ENCODE assay signal across 12 cellular contexts in the genomic region with DNA sequence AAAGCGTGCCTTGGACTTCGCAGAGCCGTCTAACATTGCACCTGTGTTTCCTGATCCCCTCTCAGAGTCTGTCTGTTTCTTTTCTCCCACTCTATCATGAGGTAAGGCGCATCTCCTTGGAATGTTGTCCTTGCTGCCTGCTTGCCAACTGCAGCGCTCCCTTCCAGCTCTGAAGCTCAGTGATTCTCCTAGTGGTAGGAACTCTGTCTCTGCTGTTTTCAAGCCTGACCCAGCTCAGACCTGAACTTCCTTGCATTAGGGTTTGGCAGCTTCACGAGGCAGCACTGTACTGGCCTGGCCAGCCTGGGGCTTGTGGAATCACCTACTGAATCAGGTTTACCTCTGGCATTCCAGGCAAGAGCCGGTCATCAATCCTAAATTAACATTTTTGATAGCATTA.
DNase-seq lines count a peak whose midpoint lies in the region; FAIRE-seq and TF ChIP-seq lines count a peak whose summit lies in the region.
"Had no signal": no experiment of that assay in that cellular context is flagged by ENCODE, and none has a peak within 500 bp of the region (broad histone marks: within the 10 kb centered on the region; RNA-seq: fewer than 3 reads in every experiment).

No MANE protein-coding gene starts in this region.

- no peak overlapping the region for H3K4me3 ChIP-seq in astrocyte (ENCODE audit: insufficient read depth, low read depth, low read length)
- no peak overlapping the region for H3K4me3 ChIP-seq in uterus

- H3K9me3 ChIP-seq in astrocyte (ENCODE audit: insufficient read depth, low read depth, low read length) (no peaks in the 10 kb centered on the region), uterus (no peaks in the 10 kb centered on the region)

- H3K27ac Mint-ChIP-seq in astrocyte (ENCODE audit: unreplicated experiment) = no peak overlapping the region
- H3K27ac Mint-ChIP-seq: activated naive CD8-positive, alpha-beta T cell had no signal

- intact Hi-C loops in uterus (cut with DNase I; ENCODE audit: low total_unique reads) = no loop called here

- DNase-seq in NCI-H82 (lab: John Stamatoyannopoulos, UW) = peak; percentile 33
- DNase-seq in NCI-H82 treated with DMSO at 0.1 percent for 48 hours (lab: John Stamatoyannopoulos, UW; ENCODE audit: unreplicated experiment) = no peak
- DNase-seq in astrocyte (ENCODE audit: low read depth) = peak; percentile 26
- peak; percentile 93 for DNase-seq in islet precursor cell
- peak; percentile 58 to 69 for DNase-seq in uterus
- DNase-seq in activated naive CD4-positive, alpha-beta T cell treated with anti-CD3 and anti-CD28 coated beads, Interleukin-2, amount 50 U/mL, for 16 hours = no peak
- DNase-seq in stimulated activated naive CD4-positive, alpha-beta T cell treated with Interleukin-2 at 50 U/mL for 16 hours (lab: John Stamatoyannopoulos, UW) = no peak
- no peak for DNase-seq in DMS53 (lab: John Stamatoyannopoulos, UW)
- DNase-seq: NCI-H1105 treated with DMSO at 0.1 percent for 48 hours, substantia nigra had no signal

- no peak overlapping the region for H3K4me2 ChIP-seq in astrocyte (ENCODE audit: low read length)

- no peaks in the 10 kb centered on the region for H3K79me2 ChIP-seq in astrocyte (ENCODE audit: insufficient read depth, low read length)

- no peaks in the 10 kb centered on the region for H3K27me3 Mint-ChIP-seq in astrocyte (ENCODE audit: low read depth, unreplicated experiment)

- peaks cover 8% of the 10 kb centered on the region for H3K36me3 Mint-ChIP-seq in astrocyte (ENCODE audit: low read depth, unreplicated experiment)
- H3K36me3 Mint-ChIP-seq: activated naive CD8-positive, alpha-beta T cell had no signal

- peaks cover 10% of the 10 kb centered on the region for H3K4me1 Mint-ChIP-seq in astrocyte (ENCODE audit: low read depth, unreplicated experiment)

- H3K27ac ChIP-seq in astrocyte (ENCODE audit: low read depth, low read length) (no peak overlapping the region), uterus (no peak overlapping the region)

- no peak for TF ChIP-seq POLR2A in uterus (IDR thresholded peaks at IDR 0.05)

- H3K9me3 Mint-ChIP-seq in astrocyte (ENCODE audit: unreplicated experiment) = peaks cover 3% of the 10 kb centered on the region

- H4K20me1 ChIP-seq in astrocyte (ENCODE audit: insufficient read depth, low read length) = no peaks in the 10 kb centered on the region

- H3K4me1 ChIP-seq in astrocyte (ENCODE audit: insufficient read depth, low read length) = peaks cover 10% of the 10 kb centered on the region
- H3K4me1 ChIP-seq in uterus = no peaks in the 10 kb centered on the region

- H3K36me3 ChIP-seq in astrocyte (ENCODE audit: insufficient read depth, low read length) = no peaks in the 10 kb centered on the region
- H3K36me3 ChIP-seq in uterus = no peaks in the 10 kb centered on the region

- H2AFZ ChIP-seq in astrocyte (ENCODE audit: low read depth, low read length) = no peak overlapping the region

- H3K4me3 Mint-ChIP-seq in astrocyte (ENCODE audit: unreplicated experiment) = no peak overlapping the region
- H3K4me3 Mint-ChIP-seq: activated naive CD8-positive, alpha-beta T cell had no signal

- no peak for FAIRE-seq in astrocyte (lab: Jason Lieb, UNC)
- FAIRE-seq: A204.1 had no signal

- no peak overlapping the region for H3K9ac ChIP-seq in astrocyte (ENCODE audit: low read length)

- TF ChIP-seq CTCF in astrocyte (IDR thresholded peaks at IDR 0.05; ENCODE audit: insufficient read depth, low read depth, low read length) (peak; percentile 41), uterus (IDR thresholded peaks at IDR 0.05) (peak; percentile 36 to 75 (median 50))

- H3K27me3 ChIP-seq in astrocyte (ENCODE audit: insufficient read depth, low read length) (no peaks in the 10 kb centered on the region), uterus (no peaks in the 10 kb centered on the region)

Comparison
In these comparisons a context has a peak if more than half of its experiments do, and no peak if none do; other contexts are left out.
1. DNase-seq: peak in NCI-H82 (single experiment), astrocyte (single experiment), islet precursor cell (single experiment) and uterus (2 of 2); none in NCI-H82 treated with DMSO at 0.1 percent for 48 hours (single experiment), activated naive CD4-positive, alpha-beta T cell treated with anti-CD3 and anti-CD28 coated beads, Interleukin-2, amount 50 U/mL, for 16 hours (single experiment), stimulated activated naive CD4-positive, alpha-beta T cell treated with Interleukin-2 at 50 U/mL for 16 hours (single experiment) and DMS53 (single experiment).